Comparison of ENCODE assay signal across 25 cellular contexts in genomic region chr21:44443291-44443890, GRCh38.
"Had no signal": no experiment of that assay in that cellular context is flagged by ENCODE, and none has a peak within 500 bp of the region (broad histone marks: within the 10 kb centered on the region; RNA-seq: fewer than 3 reads in every experiment).

No MANE protein-coding gene starts in this region.

- FAIRE-seq: colon, urothelium cell line had no signal

- H3K9ac ChIP-seq: neural progenitor cell had no signal

- H2AFZ ChIP-seq: hepatocyte, neural progenitor cell had no signal

- ATAC-seq: activated CD8-positive, alpha-beta memory T cell treated with anti-CD3 and anti-CD28 coated beads, Interleukin-2, amount 10 ng/mL, durations not matched to agents 7 days and 5 days; foreskin keratinocyte; left lung; naive thymus-derived CD8-positive, alpha-beta T cell; stimulated activated effector memory CD8-positive, alpha-beta T cell treated with anti-CD3 and anti-CD28 coated beads, Interleukin-12 subunit alpha, Interleukin-12 subunit beta, amount 100 ng/mL, for 72 hours; stimulated activated naive CD8-positive, alpha-beta T cell treated with anti-CD3 and anti-CD28 coated beads, Interleukin-15, amount 100 ng/mL, for 72 hours had no signal

- H3K36me3 ChIP-seq: ascending aorta, brain microvascular endothelial cell, neural progenitor cell, tibial artery had no signal

- H3K4me2 ChIP-seq: hepatocyte, neural progenitor cell had no signal

- H3K79me2 ChIP-seq: hepatocyte had no signal

- H3K9me3 ChIP-seq: ascending aorta, left lung, tibial artery had no signal

- H3K27me3 ChIP-seq: ascending aorta, hepatocyte, neural progenitor cell had no signal

- H3K4me3 ChIP-seq: ascending aorta, hepatocyte, left lung, neural progenitor cell, skin epidermis, tibial artery had no signal

- DNase-seq: activated CD4-positive, alpha-beta memory T cell treated with anti-CD3 and anti-CD28 coated beads, Interleukin-2, amount 10 ng/mL, durations not matched to agents 7 days and 5 days; activated CD4-positive, alpha-beta T cell treated with anti-CD3 and anti-CD28 coated beads for 48 hours; activated CD4-positive, CD25-positive, alpha-beta regulatory T cell; activated CD8-positive, alpha-beta memory T cell treated with anti-CD3 and anti-CD28 coated beads, Interleukin-2, amount 10 ng/mL, durations not matched to agents 7 days and 5 days; activated gamma-delta T cell; brain microvascular endothelial cell; central memory CD4-positive, alpha-beta T cell; effector memory CD4-positive, alpha-beta T cell; foreskin keratinocyte; immature natural killer cell; kidney glomerular epithelial cell; mammary epithelial cell; stimulated activated CD4-positive, alpha-beta T cell treated with anti-CD3 and anti-CD28 coated beads, Interleukin-2, amount 100 ng/mL, for 24 hours; stimulated activated naive CD8-positive, alpha-beta T cell treated with anti-CD3 and anti-CD28 coated beads, Interleukin-15, amount 100 ng/mL, for 72 hours; T1000 had no signal

- H3K4me1 ChIP-seq: ascending aorta, foreskin keratinocyte, left lung had no signal

- H3K27ac ChIP-seq: ascending aorta, brain microvascular endothelial cell, foreskin keratinocyte, hepatocyte, left lung, neural progenitor cell, skin epidermis, tibial artery had no signal
